9 cellular contexts compared by ENCODE assay signal in genomic region chr9:109640232-109641078, GRCh38.
A peak's percentile ranks its signal among the peaks of the same experiment; 100 is the strongest.
DNase-seq lines count a peak whose midpoint lies in the region; ATAC-seq and TF ChIP-seq lines count a peak whose summit lies in the region.
"Had no signal": no experiment of that assay in that cellular context is flagged by ENCODE, and none has a peak within 500 bp of the region (broad histone marks: within the 10 kb centered on the region; RNA-seq: fewer than 3 reads in every experiment).

No MANE protein-coding gene starts in this region.

- H3K9me3 Mint-ChIP-seq in activated CD4-positive, alpha-beta T cell treated with anti-CD3 and anti-CD28 coated beads for 36 hours (ENCODE audit: low read depth) = no peaks in the 10 kb centered on the region
- peaks cover 3% of the 10 kb centered on the region for H3K9me3 Mint-ChIP-seq in neural crest cell

- peak; percentile 10 for DNase-seq in activated CD4-positive, alpha-beta T cell treated with anti-CD3 and anti-CD28 coated beads for 36 hours
- DNase-seq in activated CD4-positive, alpha-beta T cell treated with anti-CD3 and anti-CD28 coated beads for 1 hour = no peak
- DNase-seq in SJCRH30 (peak; percentile 92), foreskin fibroblast (peak in 1 of 2 donors; percentile 59), neural crest cell (ENCODE audit: low read depth, low spot score) (peak; percentile 51), activated T-cell treated with anti-CD3 and anti-CD28 coated beads for 4 hours (no peak)
- DNase-seq: DND-41 had no signal

- no peak for ATAC-seq in activated CD4-positive, alpha-beta T cell treated with anti-CD3 and anti-CD28 coated beads for 36 hours
- ATAC-seq in GM19395 (IDR thresholded peaks at IDR 0.05; ENCODE audit: unreplicated experiment) (no peak), HG02623 (IDR thresholded peaks at IDR 0.05; ENCODE audit: unreplicated experiment) (no peak)

- peaks cover 7% of the 10 kb centered on the region; the same call in 1 of the 2 replicates for H3K27me3 ChIP-seq in SJCRH30

- H3K27ac ChIP-seq in SJCRH30 = peak overlapping the region; percentile 6

- H3K4me1 ChIP-seq in SJCRH30 = peaks cover 10% of the 10 kb centered on the region; the same call in 1 of the 2 replicates

- no peak overlapping the region for H3K4me3 Mint-ChIP-seq in activated CD4-positive, alpha-beta T cell treated with anti-CD3 and anti-CD28 coated beads for 36 hours
- H3K4me3 Mint-ChIP-seq in neural crest cell = peak overlapping the region; percentile 84

- TF ChIP-seq CTCF in foreskin fibroblast (IDR thresholded peaks at IDR 0.05; ENCODE audit: low read depth, low read length) (no peak), neural crest cell (conservative IDR thresholded peaks at IDR 0.05) (no peak)

- intact Hi-C loops in activated CD4-positive, alpha-beta T cell treated with anti-CD3 and anti-CD28 coated beads for 36 hours (cut with DNase I, micrococcal nuclease) = no loop called here

- H3K27ac Mint-ChIP-seq in activated CD4-positive, alpha-beta T cell treated with anti-CD3 and anti-CD28 coated beads for 36 hours = no peak overlapping the region
- H3K27ac Mint-ChIP-seq in neural crest cell (ENCODE audit: unreplicated experiment) = no peak overlapping the region

- no peaks in the 10 kb centered on the region for H3K36me3 ChIP-seq in SJCRH30

- no peaks in the 10 kb centered on the region for H3K4me1 Mint-ChIP-seq in activated CD4-positive, alpha-beta T cell treated with anti-CD3 and anti-CD28 coated beads for 36 hours
- peaks cover 14% of the 10 kb centered on the region for H3K4me1 Mint-ChIP-seq in neural crest cell

- H3K4me3 ChIP-seq in SJCRH30 = peak overlapping the region; percentile 62
- peak overlapping the region; percentile 44 to 46 for H3K4me3 ChIP-seq in foreskin fibroblast (ENCODE audit: low read depth in 1 of 2, low read length in 2 of 2)

- CTCF ChIA-PET in activated CD4-positive, alpha-beta T cell treated with anti-CD3 and anti-CD28 coated beads for 36 hours (lab: Charles Lee) = no interaction called here

- H3K9me3 ChIP-seq in SJCRH30 (replicated peaks) = no peaks in the 10 kb centered on the region

- no peaks in the 10 kb centered on the region for H3K36me3 Mint-ChIP-seq in activated CD4-positive, alpha-beta T cell treated with anti-CD3 and anti-CD28 coated beads for 36 hours (ENCODE audit: low read depth)
- no peaks in the 10 kb centered on the region for H3K36me3 Mint-ChIP-seq in neural crest cell (ENCODE audit: low read depth)

- POLR2A ChIA-PET in activated CD4-positive, alpha-beta T cell treated with anti-CD3 and anti-CD28 coated beads for 36 hours (lab: Charles Lee) = no interaction called here

- H3K27me3 Mint-ChIP-seq in activated CD4-positive, alpha-beta T cell treated with anti-CD3 and anti-CD28 coated beads for 36 hours = peaks cover 51% of the 10 kb centered on the region
- peaks cover 85% of the 10 kb centered on the region for H3K27me3 Mint-ChIP-seq in neural crest cell (ENCODE audit: low read depth)

Comparison
In these comparisons a context has a peak if more than half of its experiments do, and no peak if none do; other contexts are left out.
1. DNase-seq: peak in activated CD4-positive, alpha-beta T cell treated with anti-CD3 and anti-CD28 coated beads for 36 hours (single experiment), SJCRH30 (2 of 2) and neural crest cell (single experiment); none in activated CD4-positive, alpha-beta T cell treated with anti-CD3 and anti-CD28 coated beads for 1 hour (single experiment) and activated T-cell treated with anti-CD3 and anti-CD28 coated beads for 4 hours (single experiment).